ENCODE assay signal across 20 cellular contexts in genomic region chr1:224881762-224882211, GRCh38. TPM values are rescaled to one million over a fixed set of nuclear protein-coding genes. Genes with fewer than 3 reads are reported as not detected.
DNase-seq lines count a peak whose midpoint lies in the region; ATAC-seq and TF ChIP-seq lines count a peak whose summit lies in the region.
"Had no signal": no experiment of that assay in that cellular context is flagged by ENCODE, and none has a peak within 500 bp of the region (broad histone marks: within the 10 kb centered on the region; RNA-seq: fewer than 3 reads in every experiment).

No MANE protein-coding gene starts in this region.

- peaks cover 4% of the 10 kb centered on the region for H3K36me3 Mint-ChIP-seq in Caco-2 (ENCODE audit: insufficient read depth, unreplicated experiment)
- H3K36me3 Mint-ChIP-seq: IgD-negative memory B cell had no signal

- no peak overlapping the region for H2AK5ac ChIP-seq in mesendoderm (ENCODE audit: low read length)

- H2BK120ac ChIP-seq in mesendoderm (ENCODE audit: low read depth, low read length) = no peak overlapping the region

- no peak overlapping the region for H3K27ac ChIP-seq in mesendoderm (ENCODE audit: low read depth, low read length)
- H3K27ac ChIP-seq: HL-60, PC-9, SJCRH30 had no signal

- no peak overlapping the region for H4K5ac ChIP-seq in mesendoderm (ENCODE audit: low read length)

- H2BK5ac ChIP-seq in mesendoderm (ENCODE audit: low read length) = no peak overlapping the region

- H3K9me3 ChIP-seq in Caco-2 = peaks cover 14% of the 10 kb centered on the region
- 0 out of 2 replicates have a peak, but pooled peaks cover 4% of the 10 kb centered on the region for H3K9me3 ChIP-seq in Loucy (ENCODE audit: insufficient read depth, low read depth, low read length)
- H3K9me3 ChIP-seq: A549, SJCRH30 had no signal

- H4K8ac ChIP-seq in mesendoderm (ENCODE audit: low read depth, low read length) = no peak overlapping the region

- H3K23ac ChIP-seq in mesendoderm (ENCODE audit: low read length) = no peak overlapping the region

- no peaks in the 10 kb centered on the region; the same call in 1 of the 2 replicates for H3K36me3 ChIP-seq in Caco-2 (ENCODE audit: control insufficient read depth, insufficient read depth, low read length)
- H3K36me3 ChIP-seq in Loucy (ENCODE audit: insufficient read depth, low read length) = no peaks in the 10 kb centered on the region
- H3K36me3 ChIP-seq in mesendoderm (ENCODE audit: control insufficient read depth, insufficient read depth, low read length) = no peaks in the 10 kb centered on the region
- H3K36me3 ChIP-seq: SJCRH30 had no signal

- peaks cover 52% of the 10 kb centered on the region for H3K4me1 Mint-ChIP-seq in Caco-2 (ENCODE audit: low read depth, unreplicated experiment)
- H3K4me1 Mint-ChIP-seq: IgD-negative memory B cell had no signal

- DNase-seq in Caco-2 (no peak), mesendoderm (no peak), 8988T (no peak), retina (no peak)
- DNase-seq: C1 segment of cervical spinal cord, DMS 273 treated with DMSO at 0.1 percent for 48 hours, GDM1, H9, NCI-H1436, NCI-H2029 treated with DMSO at 0.1 percent for 48 hours, NCI-H774, PC-9, SJCRH30 had no signal

- intact Hi-C loops in Caco-2 (cut with micrococcal nuclease; ENCODE audit: unreplicated experiment) = no loop called here

- CTCF ChIA-PET in Caco-2 (lab: Charles Lee) = no interaction called here

- no peak overlapping the region for H2BK15ac ChIP-seq in mesendoderm (replicated peaks; ENCODE audit: low read depth)

- H3K9me3 Mint-ChIP-seq in Caco-2 (ENCODE audit: unreplicated experiment) = peaks cover 25% of the 10 kb centered on the region

- peak overlapping the region; percentile 62 for H3K56ac ChIP-seq in mesendoderm (ENCODE audit: low read length)

- H3K4me3 ChIP-seq in Caco-2 (ENCODE audit: low read depth, low read length) = no peak overlapping the region
- H3K4me3 ChIP-seq in Loucy (ENCODE audit: low read length, poor library complexity, severe bottlenecking) = no peak overlapping the region
- no peak overlapping the region for H3K4me3 ChIP-seq in mesendoderm (ENCODE audit: low read length)
- H3K4me3 ChIP-seq: A549, PC-9, SJCRH30 had no signal

- H3K27me3 Mint-ChIP-seq in Caco-2 (ENCODE audit: insufficient read depth, unreplicated experiment) = no peaks in the 10 kb centered on the region
- H3K27me3 Mint-ChIP-seq: IgD-negative memory B cell had no signal

- peak overlapping the region; percentile 75 for H3K4ac ChIP-seq in mesendoderm (ENCODE audit: low read depth, low read length)

- H3K27me3 ChIP-seq in Caco-2 (replicated peaks; ENCODE audit: control insufficient read depth, insufficient read depth, low read length) (no peaks in the 10 kb centered on the region), Loucy (ENCODE audit: insufficient read depth, low read length, poor library complexity, severe bottlenecking) (no peaks in the 10 kb centered on the region), mesendoderm (ENCODE audit: insufficient read depth, low read length, poor library complexity) (no peaks in the 10 kb centered on the region)
- H3K27me3 ChIP-seq: SJCRH30 had no signal

- POLR2A ChIA-PET in Caco-2 (lab: Charles Lee) = interaction anchor here (0.6 kb wide), 1 partner anchor 873 kb away, joined by 3 read pairs; no protein-coding TSS in a partner anchor

- peak overlapping the region; percentile 91 for H3K27ac Mint-ChIP-seq in Caco-2 (ENCODE audit: unreplicated experiment)
- H3K27ac Mint-ChIP-seq: IgD-negative memory B cell had no signal

- H3F3A ChIP-seq in Loucy (ENCODE audit: low read depth) = no peaks in the 10 kb centered on the region

- no peak overlapping the region for H3K4me3 Mint-ChIP-seq in Caco-2 (ENCODE audit: unreplicated experiment)
- H3K4me3 Mint-ChIP-seq: IgD-negative memory B cell had no signal

- no TSS peak for BruUV-seq in Caco-2 (replicated peaks; lab: Mats Ljungman, UMichigan)

- 0 out of 2 replicates have a peak overlapping the region, but pooled peaks have one; percentile 38 for H2AFZ ChIP-seq in Loucy (ENCODE audit: low read length)
- H2AFZ ChIP-seq: PC-9 had no signal

- peaks cover 55% of the 10 kb centered on the region for H3K4me1 ChIP-seq in Caco-2
- no peaks in the 10 kb centered on the region for H3K4me1 ChIP-seq in Loucy (ENCODE audit: insufficient read depth, low read length, poor library complexity, severe bottlenecking)
- H3K4me1 ChIP-seq in mesendoderm (ENCODE audit: control insufficient read depth, low read depth, low read length) = peaks cover 14% of the 10 kb centered on the region

- TF ChIP-seq CTCF in Caco-2 (IDR thresholded peaks at IDR 0.05; ENCODE audit: insufficient read depth in 1 of 2, low read depth in 1 of 2, low read length in 1 of 2, severe bottlenecking in 1 of 2, unreplicated experiment in 1 of 2) (no peak), Loucy (conservative IDR thresholded peaks at IDR 0.05; ENCODE audit: low read length) (no peak)

- ATAC-seq in GM21786 (IDR thresholded peaks at IDR 0.05; ENCODE audit: unreplicated experiment) = peak; percentile 62
- ATAC-seq in HG02759 (IDR thresholded peaks at IDR 0.05; ENCODE audit: unreplicated experiment) = no peak
- no peak for ATAC-seq in HG02610 (IDR thresholded peaks at IDR 0.05; ENCODE audit: unreplicated experiment)
- ATAC-seq: A549 had no signal

- no peak overlapping the region for H3K9ac ChIP-seq in Loucy (ENCODE audit: low read depth, low read length, poor library complexity, severe bottlenecking)
- no peak overlapping the region for H3K9ac ChIP-seq in mesendoderm (ENCODE audit: low read length)

- H3K79me1 ChIP-seq in mesendoderm (ENCODE audit: low read length) = no peaks in the 10 kb centered on the region

- H4K20me1 ChIP-seq in Loucy (ENCODE audit: insufficient read depth, low read length, poor library complexity, severe bottlenecking) = no peaks in the 10 kb centered on the region

- H3K18ac ChIP-seq in mesendoderm (ENCODE audit: low read length) = peak overlapping the region; percentile 70

- no peak overlapping the region for H3K4me2 ChIP-seq in Loucy (ENCODE audit: low read depth, low read length, poor library complexity, severe bottlenecking)
- no peak overlapping the region for H3K4me2 ChIP-seq in mesendoderm (ENCODE audit: low read length)
- H3K4me2 ChIP-seq: A549, PC-9 had no signal

- no peaks in the 10 kb centered on the region for H3K79me2 ChIP-seq in Loucy (ENCODE audit: insufficient read depth, low read length)
- H3K79me2 ChIP-seq in mesendoderm (ENCODE audit: control insufficient read depth, insufficient read depth, low read length) = no peaks in the 10 kb centered on the region

- no peaks in the 10 kb centered on the region for H3K9me2 ChIP-seq in Loucy (replicated peaks; ENCODE audit: low read depth, low read length)

RNA-seq across cellular contexts. Expression of gene DNAH14, which starts 47.7 kb away (rescaled TPM):
- 57.3 and 63.2 TPM in 2 replicates for total RNA-seq in Caco-2 (2022)
- polyA plus RNA-seq in mesendoderm (2013, experiment 1 of 2) = 27.2 TPM
- polyA plus RNA-seq in mesendoderm (2013, experiment 2 of 2) = 27.8 TPM
